ENCODE assay signal across 1 cellular context in genomic region chr5:53089481-53089976, GRCh38.
TF ChIP-seq lines count a peak whose summit lies in the region.

No MANE protein-coding gene starts in this region.

TF ChIP-seq in WTC11, 78 proteins besides CTCF, POLR2A, EP300 and RAD21 (continued from another document):
- TF ChIP-seq ZNF512 (CRISPR knock-in tag; IDR thresholded peaks at IDR 0.05; ENCODE audit: borderline replicate concordance) (no peak), MYBL2 (CRISPR knock-in tag; IDR thresholded peaks at IDR 0.05) (no peak)
